18 cellular contexts compared by ENCODE assay signal in genomic region chr4:41192136-41192535, GRCh38.
A peak's percentile ranks its signal among the peaks of the same experiment; 100 is the strongest.
DNase-seq lines count a peak whose midpoint lies in the region; ATAC-seq and TF ChIP-seq lines count a peak whose summit lies in the region.
"Had no signal": no experiment of that assay in that cellular context is flagged by ENCODE, and none has a peak within 500 bp of the region (broad histone marks: within the 10 kb centered on the region; RNA-seq: fewer than 3 reads in every experiment).

No MANE protein-coding gene starts in this region.

- H3K27me3 Mint-ChIP-seq in activated naive CD4-positive, alpha-beta T cell treated with anti-CD3 and anti-CD28 coated beads, Interleukin-2, amount 10 ng/mL, durations not matched to agents 7 days and 5 days, result no peaks in the 10 kb centered on the region

- no peaks in the 10 kb centered on the region for H3K4me1 Mint-ChIP-seq in activated naive CD4-positive, alpha-beta T cell treated with anti-CD3 and anti-CD28 coated beads, Interleukin-2, amount 10 ng/mL, durations not matched to agents 7 days and 5 days

- TF ChIP-seq CTCF in astrocyte of the spinal cord (IDR thresholded peaks at IDR 0.05; ENCODE audit: low read depth, low read length), result no peak

- no peaks in the 10 kb centered on the region for H3K9me3 Mint-ChIP-seq in activated naive CD4-positive, alpha-beta T cell treated with anti-CD3 and anti-CD28 coated beads, Interleukin-2, amount 10 ng/mL, durations not matched to agents 7 days and 5 days

- no peak for ATAC-seq in SK-N-SH treated with all-trans-retinoic acid at 6 μM for 48 hours

- H3K4me3 ChIP-seq in astrocyte of the spinal cord (ENCODE audit: low read depth, low read length), result no peak overlapping the region
- H3K4me3 ChIP-seq: HAP-1, MG63 had no signal

- in situ Hi-C loops in astrocyte of the spinal cord (cut with HindIII; ENCODE audit: low sequenced_read_pairs), result no loop called here

- peak; percentile 38 for DNase-seq in EH (ENCODE audit: low read depth)
- peak; percentile 83 for DNase-seq in NCI-H226
- peak; percentile 71 for DNase-seq in astrocyte of the spinal cord (ENCODE audit: low read depth, low spot score)
- DNase-seq in fibroblast of peridontal ligament (ENCODE audit: extremely low read depth), result peak; percentile 46
- no peak for DNase-seq in NCI-H2029 treated with DMSO at 0.1 percent for 48 hours (lab: John Stamatoyannopoulos, UW)
- no peak for DNase-seq in NCI-H146 (lab: John Stamatoyannopoulos, UW)
- no peak for DNase-seq in activated naive CD4-positive, alpha-beta T cell treated with anti-CD3 and anti-CD28 coated beads, Interleukin-2, amount 10 ng/mL, durations not matched to agents 7 days and 5 days
- DNase-seq: ACHN, C1 segment of cervical spinal cord, DMS79, MG63, NCI-H1048, NCI-H1436 treated with DMSO at 0.1 percent for 48 hours, NCI-H2081, NCI-H2171 treated with DMSO at 0.1 percent for 48 hours, Right ventricle myocardium superior had no signal

- H3K27ac Mint-ChIP-seq in activated naive CD4-positive, alpha-beta T cell treated with anti-CD3 and anti-CD28 coated beads, Interleukin-2, amount 10 ng/mL, durations not matched to agents 7 days and 5 days, result no peak overlapping the region

- H3K36me3 Mint-ChIP-seq in activated naive CD4-positive, alpha-beta T cell treated with anti-CD3 and anti-CD28 coated beads, Interleukin-2, amount 10 ng/mL, durations not matched to agents 7 days and 5 days, result no peaks in the 10 kb centered on the region

- H3K4me3 Mint-ChIP-seq in activated naive CD4-positive, alpha-beta T cell treated with anti-CD3 and anti-CD28 coated beads, Interleukin-2, amount 10 ng/mL, durations not matched to agents 7 days and 5 days, result no peak overlapping the region

- CTCF ChIA-PET in activated naive CD4-positive, alpha-beta T cell treated with anti-CD3 and anti-CD28 coated beads, Interleukin-2, amount 10 ng/mL, durations not matched to agents 7 days and 5 days (lab: Charles Lee), result no interaction called here

TF ChIP-seq in SK-N-SH treated with all-trans-retinoic acid at 6 μM for 48 hours, 23 proteins besides CTCF, POLR2A, EP300 and RAD21:
- TF ChIP-seq CSDC2 (CRISPR knock-in tag; IDR thresholded peaks at IDR 0.05), result no peak

Comparison
In these comparisons a context has a peak if more than half of its experiments do, and no peak if none do; other contexts are left out.
1. DNase-seq: peak in EH (single experiment), NCI-H226 (single experiment), astrocyte of the spinal cord (single experiment) and fibroblast of peridontal ligament (single experiment); none in NCI-H2029 treated with DMSO at 0.1 percent for 48 hours (single experiment), NCI-H146 (single experiment) and activated naive CD4-positive, alpha-beta T cell treated with anti-CD3 and anti-CD28 coated beads, Interleukin-2, amount 10 ng/mL, durations not matched to agents 7 days and 5 days (single experiment).